Comparison of ENCODE assay signal across 31 cellular contexts in genomic region chr4:1502501-1502886, GRCh38.
DNase-seq lines count a peak whose midpoint lies in the region; ATAC-seq, FAIRE-seq and TF ChIP-seq lines count a peak whose summit lies in the region.
"Had no signal": no experiment of that assay in that cellular context is flagged by ENCODE, and none has a peak within 500 bp of the region (broad histone marks: within the 10 kb centered on the region; RNA-seq: fewer than 3 reads in every experiment).

No MANE protein-coding gene starts in this region.

- H3K27me3 ChIP-seq in H7 (ENCODE audit: control insufficient read depth, insufficient read depth, low read length) = no peaks in the 10 kb centered on the region
- H3K27me3 ChIP-seq: ascending aorta; BLaER1 treated with 17β-estradiol and CSF1 and Interleukin-3, amounts not matched to agents 10 nM and 100 nM; testis had no signal

- no peaks in the 10 kb centered on the region for H3K36me3 ChIP-seq in H7 (replicated peaks; ENCODE audit: control insufficient read depth, insufficient read depth, low read length)
- no peaks in the 10 kb centered on the region for H3K36me3 ChIP-seq in kidney (ENCODE audit: control insufficient read depth in 1 of 2, insufficient read depth in 2 of 2, low read length in 2 of 2)
- H3K36me3 ChIP-seq: ascending aorta; BLaER1 treated with 17β-estradiol and CSF1 and Interleukin-3, amounts not matched to agents 10 nM and 100 nM; cardiac muscle cell; HAP-1 had no signal

- ATAC-seq in sciatic nerve = no peak
- ATAC-seq in GM19452 (IDR thresholded peaks at IDR 0.05; ENCODE audit: unreplicated experiment) = no peak
- ATAC-seq: activated CD4-positive, alpha-beta T cell treated with anti-CD3 and anti-CD28 coated beads for 36 hours; activated CD8-positive, alpha-beta T cell treated with anti-CD3 and anti-CD28 coated beads for 36 hours; activated T-helper 17 cell treated with anti-CD3 and anti-CD28 coated beads, Interleukin-2, amount 50 U/mL, for 72 hours; naive thymus-derived CD8-positive, alpha-beta T cell; Panc1; stimulated activated naive CD8-positive, alpha-beta T cell treated with anti-CD3 and anti-CD28 coated beads, Interleukin-15, Interleukin-2, amounts not matched to agents 100 U/mL and 50 U/mL, for 24 hours had no signal

- H3K4me3 ChIP-seq in H7 (ENCODE audit: insufficient read depth, low read depth, low read length) (no peak overlapping the region), kidney (ENCODE audit: low read length in 2 of 2) (no peak overlapping the region)
- H3K4me3 ChIP-seq: ascending aorta; BLaER1 treated with 17β-estradiol and CSF1 and Interleukin-3, amounts not matched to agents 10 nM and 100 nM; cardiac muscle cell; HAP-1; lung had no signal

- no peak overlapping the region for H3K27ac ChIP-seq in kidney (ENCODE audit: low read depth in 2 of 2, low read length in 2 of 2)
- H3K27ac ChIP-seq: ascending aorta; BLaER1 treated with 17β-estradiol and CSF1 and Interleukin-3, amounts not matched to agents 10 nM and 100 nM; cardiac muscle cell; testis had no signal

- intact Hi-C loops in kidney (cut with DNase I) (no loop called here), sciatic nerve (cut with DNase I) (loop anchor here (5.0 kb wide), 1 partner anchor 635 kb away; no protein-coding TSS in a partner anchor)

- peak; percentile 15 for DNase-seq in 8988T
- DNase-seq in H7 = peak; percentile 70
- DNase-seq in kidney = peak; percentile 70
- peak; percentile 52 for DNase-seq in sciatic nerve (ENCODE audit: low spot score)
- DNase-seq in Kasumi-1 (lab: John Stamatoyannopoulos, UW) = no peak
- no peak for DNase-seq in DMS114 treated with DMSO at 0.1 percent for 48 hours (lab: John Stamatoyannopoulos, UW; ENCODE audit: unreplicated experiment)
- DNase-seq: activated CD4-positive, alpha-beta T cell treated with anti-CD3 and anti-CD28 coated beads for 36 hours; activated CD8-positive, alpha-beta memory T cell treated with anti-CD3 and anti-CD28 coated beads, Interleukin-2, amount 50 U/mL, for 48 hours; activated CD8-positive, alpha-beta T cell treated with anti-CD3 and anti-CD28 coated beads for 36 hours; cortex of kidney; DMS153; erythroblast; MV-4-11; NCI-H1436 treated with DMSO at 0.1 percent for 48 hours; NCI-H345; NCI-H774; occipital lobe; small intestine; stimulated activated naive CD8-positive, alpha-beta T cell treated with anti-CD3 and anti-CD28 coated beads, Interleukin-15, Interleukin-2, amounts not matched to agents 100 U/mL and 50 U/mL, for 24 hours; testis had no signal

- no peak for TF ChIP-seq CTCF in kidney (IDR thresholded peaks at IDR 0.05; ENCODE audit: borderline replicate concordance, extremely low read depth, insufficient read depth)

- H3K9me3 ChIP-seq in kidney (ENCODE audit: control insufficient read depth in 1 of 2, low read length in 2 of 2) = no peaks in the 10 kb centered on the region
- H3K9me3 ChIP-seq: ascending aorta; BLaER1 treated with 17β-estradiol and CSF1 and Interleukin-3, amounts not matched to agents 10 nM and 100 nM; HAP-1; testis had no signal

- FAIRE-seq in kidney (lab: Jason Lieb, UNC) = no peak
- FAIRE-seq: GM12892, islet of Langerhans, small intestine had no signal

- no peaks in the 10 kb centered on the region for H3K4me1 ChIP-seq in kidney (ENCODE audit: control insufficient read depth in 1 of 2, insufficient read depth in 1 of 2, low read depth in 1 of 2, low read length in 2 of 2)
- H3K4me1 ChIP-seq: ascending aorta, HAP-1, testis had no signal

- no peak overlapping the region for H3K9ac ChIP-seq in kidney (ENCODE audit: low read length in 2 of 2)
- H3K9ac ChIP-seq: BLaER1 treated with 17β-estradiol and CSF1 and Interleukin-3, amounts not matched to agents 10 nM and 100 nM had no signal

Comparison
In these comparisons a context has a peak if more than half of its experiments do, and no peak if none do; other contexts are left out.
1. DNase-seq: peak in 8988T (single experiment), H7 (single experiment), kidney (single experiment) and sciatic nerve (single experiment); none in Kasumi-1 (0 of 2) and DMS114 treated with DMSO at 0.1 percent for 48 hours (single experiment).